ENCODE assay signal across 24 cellular contexts in the genomic region with DNA sequence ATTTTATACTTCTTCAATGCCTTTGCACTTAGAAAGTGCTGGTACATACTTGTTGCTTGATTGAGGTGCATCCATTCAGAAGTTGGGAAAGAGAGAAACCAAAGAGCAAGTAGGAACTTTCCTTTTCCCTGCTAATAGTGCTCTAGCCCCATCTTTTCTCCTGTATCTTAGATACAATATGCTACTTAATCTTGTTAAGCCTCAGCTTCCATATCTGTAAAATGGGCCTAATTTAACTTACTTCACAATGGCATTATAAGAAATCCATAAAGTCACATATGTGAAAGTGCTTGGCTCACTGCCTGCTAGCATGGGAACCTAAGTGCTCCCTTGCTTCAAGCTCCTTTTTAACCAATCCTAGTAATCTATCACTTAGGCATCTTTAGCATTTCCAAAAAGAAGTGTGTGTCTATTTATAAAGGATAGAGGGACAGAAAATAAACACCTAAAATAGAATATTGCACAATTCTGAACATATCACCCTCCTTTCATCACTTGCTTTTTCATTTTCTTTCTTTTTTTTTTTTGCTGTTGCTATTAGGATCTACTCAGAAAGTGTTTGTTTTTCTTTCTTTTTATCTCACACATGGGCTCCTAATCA. TPM values are rescaled to one million over a fixed set of nuclear protein-coding genes. Genes with fewer than 3 reads are reported as not detected.
A peak's percentile ranks its signal among the peaks of the same experiment; 100 is the strongest.
DNase-seq lines count a peak whose midpoint lies in the region; ATAC-seq and TF ChIP-seq lines count a peak whose summit lies in the region.
"Had no signal": no experiment of that assay in that cellular context is flagged by ENCODE, and none has a peak within 500 bp of the region (broad histone marks: within the 10 kb centered on the region; RNA-seq: fewer than 3 reads in every experiment).

No MANE protein-coding gene starts in this region.

- TF ChIP-seq POLR2A in tibial nerve (IDR thresholded peaks at IDR 0.05) = no peak

- no peak overlapping the region for H3K4me3 Mint-ChIP-seq in activated naive CD8-positive, alpha-beta T cell treated with anti-CD3 and anti-CD28 coated beads for 36 hours
- H3K4me3 Mint-ChIP-seq: activated CD4-positive, alpha-beta memory T cell treated with anti-CD3 and anti-CD28 coated beads for 36 hours; activated naive CD8-positive, alpha-beta T cell treated with anti-CD3 and anti-CD28 coated beads, Interleukin-2, amount 10 ng/mL, durations not matched to agents 7 days and 5 days; CD8-positive, alpha-beta memory T cell; stimulated activated naive CD8-positive, alpha-beta T cell treated with anti-CD3 and anti-CD28 coated beads, Interleukin-15, amount 100 ng/mL, for 72 hours; T-helper 17 cell had no signal

- peaks cover 3% of the 10 kb centered on the region for H3K4me1 ChIP-seq in parathyroid adenoma
- peaks cover 0 to 47% (median 22%) of the 10 kb centered on the region in 4 donors for H3K4me1 ChIP-seq in tibial nerve

- TF ChIP-seq CTCF in VCaP (conservative IDR thresholded peaks at IDR 0.05) (no peak), parathyroid adenoma (IDR thresholded peaks at IDR 0.05) (no peak), tibial nerve (IDR thresholded peaks at IDR 0.05) (no peak), GM13977 (IDR thresholded peaks at IDR 0.05; ENCODE audit: extremely low read depth, insufficient read depth, missing control alignments) (no peak)

- intact Hi-C loops in Right ventricle myocardium superior (cut with DNase I) = no loop called here

- no peak for TF ChIP-seq EP300 in tibial nerve (IDR thresholded peaks at IDR 0.05)

- H3K27ac ChIP-seq in VCaP = peak overlapping the region; percentile 63
- H3K27ac ChIP-seq in parathyroid adenoma = no peak overlapping the region
- peak overlapping the region; percentile 44 to 85 (median 66) for H3K27ac ChIP-seq in tibial nerve
- H3K27ac ChIP-seq: left lung had no signal

- H3K79me2 ChIP-seq in parathyroid adenoma = no peaks in the 10 kb centered on the region

- H3K27me3 ChIP-seq in parathyroid adenoma (ENCODE audit: control insufficient read depth, insufficient read depth, low read length) (no peaks in the 10 kb centered on the region), tibial nerve (no peaks in the 10 kb centered on the region)

- H3K36me3 ChIP-seq in parathyroid adenoma (ENCODE audit: control insufficient read depth, insufficient read depth, low read length) (no peaks in the 10 kb centered on the region), tibial nerve (no peaks in the 10 kb centered on the region)
- H3K36me3 ChIP-seq: esophagus squamous epithelium, left lung had no signal

- H3K27me3 Mint-ChIP-seq in activated naive CD8-positive, alpha-beta T cell treated with anti-CD3 and anti-CD28 coated beads for 36 hours = peaks cover 5% of the 10 kb centered on the region
- H3K27me3 Mint-ChIP-seq: activated CD4-positive, alpha-beta memory T cell treated with anti-CD3 and anti-CD28 coated beads for 36 hours had no signal

- in situ Hi-C loops in GM13977 (cut with MboI; ENCODE audit: low pct_unique_long_range_greater_than_20kb, low sequenced_read_pairs, unreplicated experiment) = no loop called here

- H3K9me3 ChIP-seq in parathyroid adenoma (ENCODE audit: control insufficient read depth, low read length) (no peaks in the 10 kb centered on the region), tibial nerve (no peaks in the 10 kb centered on the region)
- H3K9me3 ChIP-seq: esophagus squamous epithelium, left lung, mucosa of descending colon had no signal

- H3K36me3 Mint-ChIP-seq in activated naive CD8-positive, alpha-beta T cell treated with anti-CD3 and anti-CD28 coated beads for 36 hours = no peaks in the 10 kb centered on the region
- H3K36me3 Mint-ChIP-seq: activated CD4-positive, alpha-beta memory T cell treated with anti-CD3 and anti-CD28 coated beads for 36 hours; activated naive CD8-positive, alpha-beta T cell treated with anti-CD3 and anti-CD28 coated beads, Interleukin-2, amount 10 ng/mL, durations not matched to agents 7 days and 5 days; CD8-positive, alpha-beta memory T cell; IgD-negative memory B cell had no signal

- no peak overlapping the region for H3K9ac ChIP-seq in parathyroid adenoma

- H3K4me2 ChIP-seq in parathyroid adenoma (ENCODE audit: low read length) = no peak overlapping the region

- H2AFZ ChIP-seq in parathyroid adenoma = peak overlapping the region; percentile 31

- H3K9me3 Mint-ChIP-seq in activated naive CD8-positive, alpha-beta T cell treated with anti-CD3 and anti-CD28 coated beads for 36 hours = no peaks in the 10 kb centered on the region
- H3K9me3 Mint-ChIP-seq: activated CD4-positive, alpha-beta memory T cell treated with anti-CD3 and anti-CD28 coated beads for 36 hours; activated naive CD8-positive, alpha-beta T cell treated with anti-CD3 and anti-CD28 coated beads, Interleukin-2, amount 10 ng/mL, durations not matched to agents 7 days and 5 days; CD8-positive, alpha-beta memory T cell; IgD-negative memory B cell; stimulated activated naive CD8-positive, alpha-beta T cell treated with anti-CD3 and anti-CD28 coated beads, Interleukin-15, amount 100 ng/mL, for 72 hours had no signal

- no peak overlapping the region for H3K4me3 ChIP-seq in parathyroid adenoma (ENCODE audit: low read depth, low read length)
- peak overlapping the region in 1 of 4 donors; percentile 6 for H3K4me3 ChIP-seq in tibial nerve
- H3K4me3 ChIP-seq: esophagus squamous epithelium, left lung, mucosa of descending colon had no signal

- DNase-seq in Right ventricle myocardium superior (no peak), tibial nerve (ENCODE audit: low spot score in 2 of 2) (no peak), GM13977 (ENCODE audit: low spot score) (no peak)
- no peak for DNase-seq in activated naive CD8-positive, alpha-beta T cell treated with anti-CD3 and anti-CD28 coated beads for 36 hours
- DNase-seq: activated CD4-positive, alpha-beta memory T cell treated with anti-CD3 and anti-CD28 coated beads for 36 hours; activated naive CD8-positive, alpha-beta T cell treated with anti-CD3 and anti-CD28 coated beads, Interleukin-2, amount 10 ng/mL, durations not matched to agents 7 days and 5 days; activated T-cell treated with anti-CD3 and anti-CD28 coated beads, Interleukin-2, amount 50 U/mL, for 1 hour; CD8-positive, alpha-beta memory T cell; effector CD4-positive, alpha-beta T cell; esophagus squamous epithelium; glutamatergic neuron; left lung; mucosa of descending colon; NCI-H1694; NCI-H774; PC-3; stimulated activated naive CD8-positive, alpha-beta T cell treated with anti-CD3 and anti-CD28 coated beads, Interleukin-15, amount 100 ng/mL, for 72 hours; T-helper 17 cell had no signal

- no peak overlapping the region for H3K27ac Mint-ChIP-seq in activated naive CD8-positive, alpha-beta T cell treated with anti-CD3 and anti-CD28 coated beads for 36 hours
- H3K27ac Mint-ChIP-seq: activated CD4-positive, alpha-beta memory T cell treated with anti-CD3 and anti-CD28 coated beads for 36 hours; activated naive CD8-positive, alpha-beta T cell treated with anti-CD3 and anti-CD28 coated beads, Interleukin-2, amount 10 ng/mL, durations not matched to agents 7 days and 5 days; IgD-negative memory B cell; stimulated activated naive CD8-positive, alpha-beta T cell treated with anti-CD3 and anti-CD28 coated beads, Interleukin-15, amount 100 ng/mL, for 72 hours had no signal

- peaks cover 3% of the 10 kb centered on the region for H3K4me1 Mint-ChIP-seq in activated naive CD8-positive, alpha-beta T cell treated with anti-CD3 and anti-CD28 coated beads for 36 hours

- ATAC-seq in Right ventricle myocardium superior (ENCODE audit: poor library complexity) (peak; percentile 6), GM18517 (IDR thresholded peaks at IDR 0.05; ENCODE audit: unreplicated experiment) (no peak), GM21576 (IDR thresholded peaks at IDR 0.05; ENCODE audit: unreplicated experiment) (no peak)
- ATAC-seq: left lung; mucosa of descending colon; PC-3; stimulated activated naive CD8-positive, alpha-beta T cell treated with anti-CD3 and anti-CD28 coated beads, Interleukin-15, amount 100 ng/mL, for 72 hours; T-helper 17 cell had no signal

RNA-seq across cellular contexts. Expression of a gene that starts 28.1 kb away (rescaled TPM):
- 3.0 TPM for total RNA-seq in Right ventricle myocardium superior
- total RNA-seq in tibial nerve = 10 to 100 TPM in 1 of 4 donors, 1 to 10 TPM in 3; 4.2 to 11.4 (median 7.8) TPM
- total RNA-seq in activated naive CD8-positive, alpha-beta T cell treated with anti-CD3 and anti-CD28 coated beads for 36 hours = not detected
- total RNA-seq: activated CD4-positive, alpha-beta memory T cell treated with anti-CD3 and anti-CD28 coated beads for 36 hours; CD8-positive, alpha-beta memory T cell; PC-3; renal cortical epithelial cell had no signal
